In the genomic region with DNA sequence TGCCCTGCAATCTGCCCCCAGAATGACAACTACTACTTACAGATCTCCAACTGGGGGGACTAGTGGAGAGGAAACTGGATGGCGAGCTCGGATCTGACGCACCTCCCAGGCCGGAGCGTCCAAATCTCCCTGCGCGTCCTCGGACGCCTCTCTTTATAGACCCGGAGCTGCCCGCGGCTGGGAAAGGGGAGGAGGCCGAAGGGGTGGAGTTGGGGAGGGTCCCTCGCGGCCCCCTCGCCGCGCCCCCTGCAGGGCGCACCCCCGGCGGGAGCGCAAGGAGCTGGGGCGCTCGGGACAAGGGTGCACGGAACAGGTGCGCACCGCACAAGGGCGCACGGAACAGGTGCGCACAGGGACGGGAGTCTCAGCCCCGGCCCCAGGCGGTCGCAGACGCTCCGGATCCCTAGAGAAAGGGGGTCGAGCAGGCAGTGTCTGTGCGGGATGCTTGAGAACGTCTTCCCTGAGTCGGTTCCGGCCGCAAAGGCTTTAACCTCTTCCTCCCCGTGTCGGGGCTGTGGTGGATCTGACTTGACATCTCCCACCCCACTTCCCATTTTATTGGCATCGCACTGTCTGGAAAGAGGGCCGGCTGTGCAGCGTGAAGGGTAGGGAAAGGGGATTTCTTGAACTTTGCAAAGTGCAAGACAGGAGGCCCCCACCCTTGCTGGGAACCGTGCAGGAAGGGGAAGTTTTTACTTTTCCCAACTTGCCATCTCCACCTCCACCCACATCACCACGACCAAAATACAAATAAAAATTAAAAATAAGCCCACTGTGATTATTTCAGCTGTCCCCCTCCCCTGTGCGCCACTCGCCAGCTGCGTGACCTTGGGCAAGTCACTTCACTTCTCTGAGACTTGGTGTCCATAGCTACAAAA, we compare ENCODE assay signal across 8 cellular contexts. TPM values are rescaled to one million over a fixed set of nuclear protein-coding genes. Genes with fewer than 3 reads are reported as not detected.
DNase-seq lines count a peak whose midpoint lies in the region; ATAC-seq and TF ChIP-seq lines count a peak whose summit lies in the region.

Gene MYH11, minus strand, starts transcription at position 128 of the 878 bp plus-strand sequence. CDS start 18,776 bp downstream, outside the sequence.

- H3K4me2 ChIP-seq in PC-9, result no peak within 1 kb of the TSS

- no peaks in the 10 kb centered on the region for H4K20me1 ChIP-seq in PC-9 (ENCODE audit: insufficient read depth)

- peaks cover 0 to 17% of the 10 kb centered on the region in 2 donors for H3K27me3 ChIP-seq in body of pancreas
- H3K27me3 ChIP-seq in thymus (ENCODE audit: control insufficient read depth, insufficient read depth), result peaks cover 44% of the 10 kb centered on the region
- H3K27me3 ChIP-seq in PC-9 (ENCODE audit: insufficient read depth, low read depth), result no peaks in the 10 kb centered on the region

- H3K9me3 ChIP-seq in body of pancreas (no peaks in the 10 kb centered on the region), thymus (ENCODE audit: control insufficient read depth) (no peaks in the 10 kb centered on the region), PC-9 (ENCODE audit: insufficient read depth, low read depth) (no peaks in the 10 kb centered on the region)

- no peak for ATAC-seq in body of pancreas

- TF ChIP-seq POLR2A in body of pancreas (IDR thresholded peaks at IDR 0.05), result no peak
- no peak for TF ChIP-seq POLR2A in lower leg skin (IDR thresholded peaks at IDR 0.05)

- BruUV-seq in PC-9 (replicated peaks; lab: Mats Ljungman, UMichigan), result no TSS peak

- no peak within 1 kb of the TSS for H3K4me3 ChIP-seq in body of pancreas
- no peak within 1 kb of the TSS for H3K4me3 ChIP-seq in lower leg skin (ENCODE audit: low read depth, poor library complexity, severe bottlenecking)
- H3K4me3 ChIP-seq in thymus (ENCODE audit: low read length), result no peak within 1 kb of the TSS
- no peak within 1 kb of the TSS for H3K4me3 ChIP-seq in PC-9

- no peaks in the 10 kb centered on the region for H3K9me2 ChIP-seq in PC-9 (ENCODE audit: insufficient read depth)

- peak; percentile 9 for DNase-seq in DMS53 (lab: John Stamatoyannopoulos, UW)
- DNase-seq in DMS53 treated with DMSO at 0.1 percent for 48 hours (lab: John Stamatoyannopoulos, UW; ENCODE audit: unreplicated experiment), result no peak
- no peak for DNase-seq in body of pancreas
- DNase-seq in lower leg skin (ENCODE audit: low spot score in 2 of 2), result no peak
- no peak for DNase-seq in PC-9
- DNase-seq in NCI-H446 (lab: John Stamatoyannopoulos, UW), result no peak
- DNase-seq in SKM-1 (lab: John Stamatoyannopoulos, UW; ENCODE audit: unreplicated experiment), result no peak

- 1% methylated on average over 28 to 51 of the region's 52 CpGs for WGBS in body of pancreas, 2 donors
- WGBS in lower leg skin, 2 donors, result 1% methylated on average over 35 to 44 of the region's 52 CpGs
- 2% methylated on average over 52 of the region's 52 CpGs for WGBS in thymus

- H3F3A ChIP-seq in PC-9 (ENCODE audit: insufficient read depth, low read depth), result no peaks in the 10 kb centered on the region

- no peaks in the 10 kb centered on the region for H3K36me3 ChIP-seq in body of pancreas (replicated peaks in 1 of 2; ENCODE audit: insufficient read depth in 1 of 2, low read depth in 2 of 2)
- H3K36me3 ChIP-seq in thymus (ENCODE audit: control insufficient read depth, insufficient read depth), result no peaks in the 10 kb centered on the region
- no peaks in the 10 kb centered on the region for H3K36me3 ChIP-seq in PC-9 (ENCODE audit: low read depth)

- no peak within 1 kb of the TSS for H2AFZ ChIP-seq in PC-9

- H3K79me2 ChIP-seq in PC-9 (ENCODE audit: low read depth), result no peaks in the 10 kb centered on the region

- H3K27ac ChIP-seq in body of pancreas, result no peak within 1 kb of the TSS
- no peak within 1 kb of the TSS for H3K27ac ChIP-seq in thymus (ENCODE audit: low read depth)
- H3K27ac ChIP-seq in PC-9, result no peak within 1 kb of the TSS

- TF ChIP-seq CTCF in body of pancreas (IDR thresholded peaks at IDR 0.05), result no peak
- TF ChIP-seq CTCF in lower leg skin (IDR thresholded peaks at IDR 0.05), result no peak
- TF ChIP-seq CTCF in PC-9 (conservative IDR thresholded peaks at IDR 0.05), result no peak

- intact Hi-C loops in body of pancreas (cut with DNase I), result no loop called here
- intact Hi-C loops in lower leg skin (cut with DNase I; ENCODE audit: low total_unique reads), result loop anchor here (10.0 kb wide), 1 partner anchor 338 kb away; no protein-coding TSS in a partner anchor
- intact Hi-C loops in PC-9 (cut with micrococcal nuclease; ENCODE audit: unreplicated experiment), result no loop called here

- CTCF ChIA-PET in PC-9 (lab: Charles Lee), result no interaction called here

- H3K4me1 ChIP-seq in body of pancreas (peaks cover 16% of the 10 kb centered on the region), thymus (ENCODE audit: control insufficient read depth, insufficient read depth, low read length) (peaks cover 4% of the 10 kb centered on the region), PC-9 (replicated peaks; ENCODE audit: insufficient read depth) (no peaks in the 10 kb centered on the region)

- POLR2A ChIA-PET in PC-9 (lab: Charles Lee; ENCODE audit: unreplicated experiment), result no interaction called here

RNA-seq across cellular contexts. Expression of gene MYH11, which starts in this region (rescaled TPM):
- total RNA-seq in body of pancreas (10 to 100 TPM; 14.2 to 19.7 TPM), lower leg skin (100 to 1,000 TPM in 1 of 4 donors, 10 to 100 TPM in 3; 13.7 to 139 (median 39.0) TPM), PC-9 (2021) (0.11 and 0.43 TPM in 2 replicates)
- 26.6 TPM for polyA plus RNA-seq in thymus

Comparison
In these comparisons a context has a peak if more than half of its experiments do, and no peak if none do; other contexts are left out.
1. RNA of gene MYH11 (total RNA-seq): 13.7 to 139 TPM in lower leg skin and 14.2 to 19.7 TPM in body of pancreas; 0.11 to 0.43 TPM in PC-9; every median in the first group is over 10 times any median in the second.